Comparison of ENCODE assay signal across 11 cellular contexts in genomic region chr3:155553800-155554199, GRCh38.
DNase-seq lines count a peak whose midpoint lies in the region; ATAC-seq and TF ChIP-seq lines count a peak whose summit lies in the region.
"Had no signal": no experiment of that assay in that cellular context is flagged by ENCODE, and none has a peak within 500 bp of the region (broad histone marks: within the 10 kb centered on the region; RNA-seq: fewer than 3 reads in every experiment).

No MANE protein-coding gene starts in this region.

- H3K9me3 Mint-ChIP-seq in activated naive CD8-positive, alpha-beta T cell treated with anti-CD3 and anti-CD28 coated beads for 36 hours: peaks cover 1% of the 10 kb centered on the region
- H3K9me3 Mint-ChIP-seq in activated T-cell treated with anti-CD3 and anti-CD28 coated beads, Interleukin-2, amount 50 U/mL, for 24 hours: no peaks in the 10 kb centered on the region

- no peaks in the 10 kb centered on the region for H4K20me1 ChIP-seq in BLaER1 treated with 17β-estradiol and CSF1 and Interleukin-3, amounts not matched to agents 10 nM and 100 nM

- TF ChIP-seq POLR2A in erythroblast (IDR thresholded peaks at IDR 0.05; ENCODE audit: low read length): no peak

- H3K4me1 ChIP-seq in BLaER1 treated with 17β-estradiol and CSF1 and Interleukin-3, amounts not matched to agents 10 nM and 100 nM: peaks cover 36 to 95% (median 78%) of the 10 kb centered on the region in 10 experiments

- peaks cover 0 to 8% (median 0%) of the 10 kb centered on the region in 11 experiments; a peak in 4 of 22 replicates for H3K9me3 ChIP-seq in BLaER1 treated with 17β-estradiol and CSF1 and Interleukin-3, amounts not matched to agents 10 nM and 100 nM (replicated peaks in 1 of 11)

- peaks cover 2% of the 10 kb centered on the region for H3K36me3 Mint-ChIP-seq in activated naive CD8-positive, alpha-beta T cell treated with anti-CD3 and anti-CD28 coated beads for 36 hours
- no peaks in the 10 kb centered on the region for H3K36me3 Mint-ChIP-seq in activated T-cell treated with anti-CD3 and anti-CD28 coated beads, Interleukin-2, amount 50 U/mL, for 24 hours (ENCODE audit: low read depth)

- H3K27ac Mint-ChIP-seq in activated naive CD8-positive, alpha-beta T cell treated with anti-CD3 and anti-CD28 coated beads for 36 hours: peak overlapping the region; percentile 73
- no peak overlapping the region for H3K27ac Mint-ChIP-seq in activated T-cell treated with anti-CD3 and anti-CD28 coated beads, Interleukin-2, amount 50 U/mL, for 24 hours

- no peaks in the 10 kb centered on the region for H3K27me3 ChIP-seq in BLaER1 treated with 17β-estradiol and CSF1 and Interleukin-3, amounts not matched to agents 10 nM and 100 nM

- H3K4me3 ChIP-seq in BLaER1 treated with 17β-estradiol and CSF1 and Interleukin-3, amounts not matched to agents 10 nM and 100 nM: peak overlapping the region in 6 of 10 experiments; percentile 27 to 52 (median 47); a peak in 11 of 20 replicates
- H3K4me3 ChIP-seq: GM23248 had no signal

- H3K27me3 Mint-ChIP-seq in activated naive CD8-positive, alpha-beta T cell treated with anti-CD3 and anti-CD28 coated beads for 36 hours: no peaks in the 10 kb centered on the region
- H3K27me3 Mint-ChIP-seq in activated T-cell treated with anti-CD3 and anti-CD28 coated beads, Interleukin-2, amount 50 U/mL, for 24 hours: no peaks in the 10 kb centered on the region

- H3K4me2 ChIP-seq in BLaER1 treated with 17β-estradiol and CSF1 and Interleukin-3, amounts not matched to agents 10 nM and 100 nM: peak overlapping the region; percentile 21 to 84 (median 68); a peak in 21 of 22 replicates

- peaks cover 0 to 27% (median 0%) of the 10 kb centered on the region in 11 experiments; a peak in 2 of 22 replicates for H3K36me3 ChIP-seq in BLaER1 treated with 17β-estradiol and CSF1 and Interleukin-3, amounts not matched to agents 10 nM and 100 nM

- no peak overlapping the region for H3K4me3 Mint-ChIP-seq in activated naive CD8-positive, alpha-beta T cell treated with anti-CD3 and anti-CD28 coated beads for 36 hours
- H3K4me3 Mint-ChIP-seq in activated T-cell treated with anti-CD3 and anti-CD28 coated beads, Interleukin-2, amount 50 U/mL, for 24 hours: no peak overlapping the region

- DNase-seq in activated naive CD8-positive, alpha-beta T cell treated with anti-CD3 and anti-CD28 coated beads for 36 hours: peak; percentile 17
- no peak for DNase-seq in erythroblast (lab: John Stamatoyannopoulos, UW)
- DNase-seq in occipital lobe (lab: John Stamatoyannopoulos, UW): no peak
- no peak for DNase-seq in NCI-H128 (lab: John Stamatoyannopoulos, UW; ENCODE audit: unreplicated experiment)
- DNase-seq in activated T-cell treated with anti-CD3 and anti-CD28 coated beads, Interleukin-2, amount 50 U/mL, for 24 hours: no peak
- DNase-seq: effector memory CD4-positive, alpha-beta T cell; GM23248; NCI-H1417 treated with DMSO at 0.1 percent for 48 hours had no signal

- H3K27ac ChIP-seq in BLaER1 treated with 17β-estradiol and CSF1 and Interleukin-3, amounts not matched to agents 10 nM and 100 nM: peak overlapping the region in 9 of 11 experiments; percentile 12 to 91 (median 85); a peak in 17 of 22 replicates
- H3K27ac ChIP-seq: GM23248 had no signal

- peaks cover 35% of the 10 kb centered on the region for H3K4me1 Mint-ChIP-seq in activated naive CD8-positive, alpha-beta T cell treated with anti-CD3 and anti-CD28 coated beads for 36 hours
- H3K4me1 Mint-ChIP-seq in activated T-cell treated with anti-CD3 and anti-CD28 coated beads, Interleukin-2, amount 50 U/mL, for 24 hours (ENCODE audit: low read depth): peaks cover 39% of the 10 kb centered on the region

- peak overlapping the region in 7 of 11 experiments; percentile 66 to 77 (median 73); a peak in 14 of 22 replicates for H3K9ac ChIP-seq in BLaER1 treated with 17β-estradiol and CSF1 and Interleukin-3, amounts not matched to agents 10 nM and 100 nM
- H3K9ac ChIP-seq: GM23248 had no signal

- peak; percentile 33 for ATAC-seq in GM19023 (IDR thresholded peaks at IDR 0.05; ENCODE audit: unreplicated experiment)
- peak; percentile 32 for ATAC-seq in HG03342 (IDR thresholded peaks at IDR 0.05; ENCODE audit: unreplicated experiment)
